18 cellular contexts compared by ENCODE assay signal in the genomic region with DNA sequence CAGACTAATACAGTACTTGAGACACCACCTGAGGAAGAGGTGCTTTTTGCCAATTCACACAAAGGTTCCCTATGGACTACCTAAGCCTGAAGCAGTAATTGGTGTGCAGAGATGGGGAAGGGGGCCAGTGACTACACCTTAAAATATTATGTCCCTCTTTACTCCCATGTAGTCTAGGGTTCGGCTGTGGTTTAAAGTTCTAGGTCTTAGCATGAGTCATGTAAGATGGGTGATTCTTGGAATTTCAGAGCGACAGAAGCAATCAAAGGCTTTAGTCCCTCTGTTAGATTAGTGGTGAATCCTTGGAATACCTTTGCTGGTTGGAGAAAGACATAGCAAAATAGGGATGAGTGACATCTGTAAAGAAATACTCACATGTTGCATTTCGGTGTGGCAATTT. TPM values are rescaled to one million over a fixed set of nuclear protein-coding genes. Genes with fewer than 3 reads are reported as not detected.
DNase-seq lines count a peak whose midpoint lies in the region; TF ChIP-seq lines count a peak whose summit lies in the region.
"Had no signal": no experiment of that assay in that cellular context is flagged by ENCODE, and none has a peak within 500 bp of the region (broad histone marks: within the 10 kb centered on the region; RNA-seq: fewer than 3 reads in every experiment).

No MANE protein-coding gene starts in this region.

- no peak overlapping the region for H3K4me2 ChIP-seq in Karpas-422 (ENCODE audit: low read depth, low read length, poor library complexity, severe bottlenecking)
- H3K4me2 ChIP-seq: BLaER1 had no signal

- H3K9ac ChIP-seq in skeletal muscle tissue (ENCODE audit: low read depth in 1 of 3, low read length in 3 of 3) (no peak overlapping the region), Karpas-422 (ENCODE audit: low read length) (no peak overlapping the region)
- H3K9ac ChIP-seq: BLaER1, GM23248 had no signal

- H3K9me3 ChIP-seq in skeletal muscle tissue (ENCODE audit: control insufficient read depth in 3 of 3, low read length in 3 of 3) (no peaks in the 10 kb centered on the region), breast epithelium (no peaks in the 10 kb centered on the region), Karpas-422 (ENCODE audit: low read length) (no peaks in the 10 kb centered on the region)
- H3K9me3 ChIP-seq: BLaER1, HAP-1 had no signal

- peak; percentile 14 for DNase-seq in A172 (ENCODE audit: low spot score)
- peak; percentile 8 for DNase-seq in LHCN-M2 (ENCODE audit: low read depth)
- peak; percentile 25 for DNase-seq in amniotic epithelial cell (ENCODE audit: low read depth)
- no peak for DNase-seq in breast epithelium (ENCODE audit: low spot score in 2 of 2)
- DNase-seq in NCI-H774 (lab: John Stamatoyannopoulos, UW) = no peak
- no peak for DNase-seq in D341Med (ENCODE audit: low spot score)
- DNase-seq in Karpas-422 = no peak
- DNase-seq: CD4-positive, alpha-beta memory T cell; DMS79 treated with DMSO at 0.1 percent for 48 hours; GDM1; GM23248 had no signal

- intact Hi-C loops in breast epithelium (cut with DNase I; ENCODE audit: low total_unique reads) = no loop called here

- H3K79me2 ChIP-seq in Karpas-422 (ENCODE audit: low read length) = no peaks in the 10 kb centered on the region

- no peak for TF ChIP-seq POLR2A in breast epithelium (IDR thresholded peaks at IDR 0.05)

- H3K27ac ChIP-seq in skeletal muscle tissue (ENCODE audit: low read depth, low read length) (peak overlapping the region; percentile 28), breast epithelium (no peak overlapping the region), Karpas-422 (ENCODE audit: low read length) (no peak overlapping the region)
- H3K27ac ChIP-seq: 22Rv1, BLaER1, GM23248, HL-60 had no signal

- H2AFZ ChIP-seq in Karpas-422 (ENCODE audit: low read length) = no peak overlapping the region
- H2AFZ ChIP-seq: GM23248 had no signal

- TF ChIP-seq CTCF in breast epithelium (IDR thresholded peaks at IDR 0.05) = no peak

- H3K27me3 ChIP-seq in skeletal muscle tissue (ENCODE audit: control insufficient read depth in 3 of 3, insufficient read depth in 3 of 3, low read length in 3 of 3) (no peaks in the 10 kb centered on the region), breast epithelium (no peaks in the 10 kb centered on the region), Karpas-422 (ENCODE audit: low read length) (no peaks in the 10 kb centered on the region)
- H3K27me3 ChIP-seq: BLaER1 had no signal

- H3K36me3 ChIP-seq in skeletal muscle tissue (ENCODE audit: control insufficient read depth in 3 of 3, insufficient read depth in 3 of 3, low read length in 3 of 3) (no peaks in the 10 kb centered on the region), breast epithelium (no peaks in the 10 kb centered on the region), Karpas-422 (ENCODE audit: insufficient read depth, low read length) (no peaks in the 10 kb centered on the region)
- H3K36me3 ChIP-seq: BLaER1, HAP-1 had no signal

- H3K4me1 ChIP-seq in skeletal muscle tissue (ENCODE audit: control insufficient read depth in 3 of 3, insufficient read depth in 3 of 3, low read length in 3 of 3) = peaks cover 0 to 4% (median 0%) of the 10 kb centered on the region in 3 donors
- H3K4me1 ChIP-seq in breast epithelium = no peaks in the 10 kb centered on the region
- no peaks in the 10 kb centered on the region for H3K4me1 ChIP-seq in Karpas-422 (ENCODE audit: low read length)
- H3K4me1 ChIP-seq: BLaER1, HAP-1 had no signal

- H3K4me3 ChIP-seq in skeletal muscle tissue (ENCODE audit: low read length in 3 of 3) (no peak overlapping the region), breast epithelium (no peak overlapping the region), Karpas-422 (ENCODE audit: low read length) (no peak overlapping the region)
- H3K4me3 ChIP-seq: BLaER1, GM23248, HAP-1 had no signal

- no peaks in the 10 kb centered on the region for H4K20me1 ChIP-seq in Karpas-422 (ENCODE audit: insufficient read depth, low read depth, low read length)
- H4K20me1 ChIP-seq: BLaER1 had no signal

- H3K9me2 ChIP-seq in Karpas-422 (replicated peaks; ENCODE audit: insufficient read depth, low read length) = no peaks in the 10 kb centered on the region

RNA-seq across cellular contexts. Expression of a gene that starts 14.3 kb away (rescaled TPM):
- total RNA-seq in A172 (2014; rRNA removed; shearing (Covaris generic)) = 13.1 and 14.0 TPM in 2 replicates
- total RNA-seq in LHCN-M2 (2014; rRNA removed) = 0.57 and 1.9 TPM in 2 replicates
- 1.7 TPM for polyA plus RNA-seq in LHCN-M2 (2012)
- total RNA-seq in skeletal muscle tissue = 4.7 TPM
- total RNA-seq in breast epithelium = 10 to 100 TPM in 1 of 3 donors, 1 to 10 TPM in 2; 3.1 to 11.5 (median 7.5) TPM
- total RNA-seq in Karpas-422 (2014; rRNA removed; shearing (Covaris generic); ENCODE audit: low replicate concordance) = not detected in 2 replicates
- total RNA-seq: CD4-positive, alpha-beta memory T cell had no signal
- polyA plus RNA-seq: AG04450; CD14-positive monocyte; CD4-positive, alpha-beta memory T cell had no signal

Comparison
In these comparisons a context has a peak if more than half of its experiments do, and no peak if none do; other contexts are left out.
1. DNase-seq: peak in A172 (single experiment), LHCN-M2 (single experiment) and amniotic epithelial cell (single experiment); none in breast epithelium (0 of 2), NCI-H774 (single experiment), D341Med (single experiment) and Karpas-422 (single experiment).